Comparison of ENCODE assay signal across 26 cellular contexts in genomic region chr7:79822620-79823240, GRCh38.
DNase-seq lines count a peak whose midpoint lies in the region; ATAC-seq and TF ChIP-seq lines count a peak whose summit lies in the region.
"Had no signal": no experiment of that assay in that cellular context is flagged by ENCODE, and none has a peak within 500 bp of the region (broad histone marks: within the 10 kb centered on the region; RNA-seq: fewer than 3 reads in every experiment).

No MANE protein-coding gene starts in this region.

- H3K9ac ChIP-seq in mesenchymal stem cell (ENCODE audit: low read length), result no peak overlapping the region
- H3K9ac ChIP-seq: BLaER1 had no signal

- H4K91ac ChIP-seq in mesenchymal stem cell (ENCODE audit: low read length), result no peak overlapping the region

- H2AFZ ChIP-seq in mesenchymal stem cell (ENCODE audit: low read depth, low read length), result no peak overlapping the region

- H3K36me3 ChIP-seq in mesenchymal stem cell (ENCODE audit: control insufficient read depth in 1 of 2, insufficient read depth in 2 of 2, low read depth in 1 of 2, low read length in 2 of 2) (no peaks in the 10 kb centered on the region), suprapubic skin (no peaks in the 10 kb centered on the region)
- H3K36me3 ChIP-seq: BLaER1, thyroid gland had no signal

- no peak for ATAC-seq in GM21528 (IDR thresholded peaks at IDR 0.05; ENCODE audit: low FRiP score, unreplicated experiment)
- ATAC-seq: activated CD8-positive, alpha-beta T cell treated with anti-CD3 and anti-CD28 coated beads, Interleukin-2, amount 10 ng/mL, durations not matched to agents 7 days and 5 days; left ventricle myocardium superior; naive thymus-derived CD4-positive, alpha-beta T cell; stimulated activated naive CD8-positive, alpha-beta T cell treated with anti-CD3 and anti-CD28 coated beads, Interleukin-15, Interleukin-2, amounts not matched to agents 100 U/mL and 50 U/mL, for 24 hours had no signal

- TF ChIP-seq POLR2A in suprapubic skin (IDR thresholded peaks at IDR 0.05), result no peak

- no peak overlapping the region for H3K4me2 ChIP-seq in mesenchymal stem cell (ENCODE audit: low read length, poor library complexity, severe bottlenecking)
- H3K4me2 ChIP-seq: BLaER1 had no signal

- peak overlapping the region in 1 of 2 experiments; percentile 62 for H3K18ac ChIP-seq in mesenchymal stem cell (ENCODE audit: low read depth in 1 of 2, low read length in 2 of 2)

- no peak for TF ChIP-seq EP300 in suprapubic skin (IDR thresholded peaks at IDR 0.05)

- no peak overlapping the region for H4K8ac ChIP-seq in mesenchymal stem cell (ENCODE audit: low read length)

- no peak overlapping the region for H2BK120ac ChIP-seq in mesenchymal stem cell (ENCODE audit: low read depth, low read length)

- 80% methylated on average over 1 of the region's 2 CpGs for WGBS in mesenchymal stem cell
- WGBS in suprapubic skin, result 21% methylated on average over 2 of the region's 2 CpGs

- H2AK5ac ChIP-seq in mesenchymal stem cell (ENCODE audit: low read length, severe bottlenecking), result no peak overlapping the region

- H3K27ac ChIP-seq in mesenchymal stem cell (ENCODE audit: low read length, poor library complexity, severe bottlenecking), result no peak overlapping the region
- H3K27ac ChIP-seq in suprapubic skin, result no peak overlapping the region
- H3K27ac ChIP-seq: BLaER1, HL-60, RWPE1, thyroid gland had no signal

- no peaks in the 10 kb centered on the region for H3K9me3 ChIP-seq in mesenchymal stem cell (ENCODE audit: control insufficient read depth, low read length)
- H3K9me3 ChIP-seq in suprapubic skin, result no peaks in the 10 kb centered on the region
- H3K9me3 ChIP-seq: BLaER1, thyroid gland had no signal

- no peak overlapping the region for H2BK5ac ChIP-seq in mesenchymal stem cell (ENCODE audit: low read depth, low read length, poor library complexity, severe bottlenecking)

- TF ChIP-seq CTCF in suprapubic skin (IDR thresholded peaks at IDR 0.05), result no peak

- H3K14ac ChIP-seq in mesenchymal stem cell (ENCODE audit: low read length in 2 of 2), result no peak overlapping the region

- H3K4ac ChIP-seq in mesenchymal stem cell (ENCODE audit: low read depth in 1 of 2, low read length in 2 of 2), result no peak overlapping the region

- H3K27me3 ChIP-seq in mesenchymal stem cell (ENCODE audit: control insufficient read depth in 1 of 2, insufficient read depth in 1 of 2, low read length in 2 of 2) (no peaks in the 10 kb centered on the region), suprapubic skin (no peaks in the 10 kb centered on the region)
- H3K27me3 ChIP-seq: BLaER1, thyroid gland had no signal

- H2BK15ac ChIP-seq in mesenchymal stem cell (ENCODE audit: low read depth, poor library complexity, severe bottlenecking), result no peak overlapping the region

- H3K4me3 ChIP-seq in mesenchymal stem cell (ENCODE audit: insufficient read depth in 1 of 2, low read depth in 1 of 2, low read length in 2 of 2) (no peak overlapping the region), suprapubic skin (no peak overlapping the region)
- H3K4me3 ChIP-seq: BLaER1, thyroid gland had no signal

- DNase-seq in DMS 273 treated with DMSO at 0.1 percent for 48 hours (lab: John Stamatoyannopoulos, UW) (peak; percentile 95), NCI-H2171 treated with DMSO at 0.1 percent for 48 hours (lab: John Stamatoyannopoulos, UW) (peak; percentile 92), amniotic epithelial cell (ENCODE audit: low read depth) (peak; percentile 77), mesenchymal stem cell (peak; percentile 13), suprapubic skin (ENCODE audit: low spot score in 2 of 2) (no peak), NCI-H1417 treated with DMSO at 0.1 percent for 48 hours (lab: John Stamatoyannopoulos, UW) (no peak), AG20443 (ENCODE audit: low spot score) (no peak)
- DNase-seq: ACHN; activated CD8-positive, alpha-beta T cell treated with anti-CD3 and anti-CD28 coated beads, Interleukin-2, amount 10 ng/mL, durations not matched to agents 7 days and 5 days; central memory CD4-positive, alpha-beta T cell; DMS79; GF-D8; Karpas-422; left ventricle myocardium superior; midbrain; naive thymus-derived CD4-positive, alpha-beta T cell; NCI-H187; NCI-H2227 treated with DMSO at 0.1 percent for 48 hours; NCI-H748 treated with DMSO at 0.1 percent for 48 hours; stimulated activated naive CD8-positive, alpha-beta T cell treated with anti-CD3 and anti-CD28 coated beads, Interleukin-15, Interleukin-2, amounts not matched to agents 100 U/mL and 50 U/mL, for 24 hours; T-helper 2 cell; thyroid gland had no signal

- no peaks in the 10 kb centered on the region for H3K79me1 ChIP-seq in mesenchymal stem cell (replicated peaks; ENCODE audit: low read length, poor library complexity, severe bottlenecking)

- H3K23ac ChIP-seq in mesenchymal stem cell (ENCODE audit: low read length in 2 of 2), result no peak overlapping the region

- H2BK12ac ChIP-seq in mesenchymal stem cell (ENCODE audit: low read length in 2 of 2), result no peak overlapping the region

- H3K4me1 ChIP-seq in mesenchymal stem cell (ENCODE audit: control insufficient read depth, insufficient read depth, low read depth, low read length) (no peaks in the 10 kb centered on the region), suprapubic skin (no peaks in the 10 kb centered on the region)
- H3K4me1 ChIP-seq: BLaER1, thyroid gland had no signal

Comparison
In these comparisons a context has a peak if more than half of its experiments do, and no peak if none do; other contexts are left out.
1. DNase-seq: peak in DMS 273 treated with DMSO at 0.1 percent for 48 hours (single experiment), NCI-H2171 treated with DMSO at 0.1 percent for 48 hours (single experiment), amniotic epithelial cell (single experiment) and mesenchymal stem cell (single experiment); none in suprapubic skin (0 of 2), NCI-H1417 treated with DMSO at 0.1 percent for 48 hours (single experiment) and AG20443 (single experiment).